ENCODE assay signal across 25 cellular contexts in the genomic region with DNA sequence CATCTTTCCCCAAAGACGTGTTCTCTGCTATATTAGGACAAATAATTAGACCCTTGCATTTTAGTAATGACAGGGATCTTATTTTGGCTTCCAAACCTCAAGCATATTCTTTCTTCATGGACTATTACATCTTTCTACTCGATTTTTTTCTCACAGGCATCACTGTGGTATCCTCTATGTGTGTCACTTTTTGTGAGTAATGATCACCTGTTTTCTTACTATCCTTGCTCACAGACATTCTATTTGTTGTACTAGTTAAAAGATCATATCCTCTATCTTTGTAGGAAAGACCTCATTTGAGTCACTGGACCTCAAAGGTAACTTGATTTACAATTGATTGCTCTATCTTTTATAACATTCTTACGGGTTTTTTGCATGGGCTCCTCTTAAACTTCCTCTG. TPM values are rescaled to one million over a fixed set of nuclear protein-coding genes. Genes with fewer than 3 reads are reported as not detected.
DNase-seq lines count a peak whose midpoint lies in the region; ATAC-seq and TF ChIP-seq lines count a peak whose summit lies in the region.
"Had no signal": no experiment of that assay in that cellular context is flagged by ENCODE, and none has a peak within 500 bp of the region (broad histone marks: within the 10 kb centered on the region; RNA-seq: fewer than 3 reads in every experiment).

No MANE protein-coding gene starts in this region.

- ATAC-seq in WTC11, result no peak

- no peak overlapping the region for H3K27ac Mint-ChIP-seq in WTC11
- H3K27ac Mint-ChIP-seq: CD14-positive monocyte; CD4-positive, alpha-beta memory T cell; CD4-positive, CD25-positive, alpha-beta regulatory T cell; CD8-positive, alpha-beta memory T cell had no signal

- H3K9me3 Mint-ChIP-seq in WTC11, result no peaks in the 10 kb centered on the region
- H3K9me3 Mint-ChIP-seq: CD4-positive, CD25-positive, alpha-beta regulatory T cell had no signal

- CTCF ChIA-PET in WTC11 (lab: Charles Lee), result no interaction called here

- H3K4me1 Mint-ChIP-seq in WTC11, result no peaks in the 10 kb centered on the region
- H3K4me1 Mint-ChIP-seq: CD14-positive monocyte; CD8-positive, alpha-beta memory T cell had no signal

- peaks cover 24% of the 10 kb centered on the region for H3K27me3 Mint-ChIP-seq in WTC11 (ENCODE audit: low read depth)

- no peak overlapping the region for H3K4me3 Mint-ChIP-seq in WTC11
- H3K4me3 Mint-ChIP-seq: CD14-positive monocyte; CD4-positive, alpha-beta memory T cell; CD4-positive, CD25-positive, alpha-beta regulatory T cell; CD8-positive, alpha-beta memory T cell had no signal

- DNase-seq in ELR (ENCODE audit: low read depth) (peak; percentile 10), HT1080 (ENCODE audit: low read depth) (peak; percentile 52), RKO (ENCODE audit: low spot score) (peak; percentile 5), kidney tubule cell (ENCODE audit: low spot score) (peak; percentile 9), WTC11 (ENCODE audit: low spot score) (no peak), NCI-H446 (lab: John Stamatoyannopoulos, UW) (no peak), activated gamma-delta T cell treated with Interleukin-2 at 50 U/mL for 16 hours (no peak)
- DNase-seq: 8988T; ACHN; BE2C; C1 segment of cervical spinal cord; CD4-positive, alpha-beta memory T cell; CD4-positive, CD25-positive, alpha-beta regulatory T cell; CD8-positive, alpha-beta memory T cell; COR-L47; DMS 273 treated with DMSO at 0.1 percent for 48 hours; DMS153; DMS53; DMS79; DND-41; EL; GF-D8 had no signal

- POLR2A ChIA-PET in WTC11 (lab: Charles Lee), result no interaction called here

- no peaks in the 10 kb centered on the region for H3K36me3 Mint-ChIP-seq in WTC11
- H3K36me3 Mint-ChIP-seq: CD14-positive monocyte; CD4-positive, alpha-beta memory T cell; CD4-positive, CD25-positive, alpha-beta regulatory T cell; CD8-positive, alpha-beta memory T cell had no signal

- TF ChIP-seq CTCF in WTC11 (IDR thresholded peaks at IDR 0.05), result no peak

TF ChIP-seq in WTC11, 78 proteins besides CTCF, POLR2A, EP300 and RAD21 (continues in another document):
- TF ChIP-seq SMAD3 (CRISPR knock-in tag; IDR thresholded peaks at IDR 0.05; ENCODE audit: borderline replicate concordance) (no peak), RORB (CRISPR knock-in tag; IDR thresholded peaks at IDR 0.05) (no peak), ZNF281 (CRISPR knock-in tag; IDR thresholded peaks at IDR 0.05) (no peak), E2F5 (CRISPR knock-in tag; IDR thresholded peaks at IDR 0.05) (no peak), OVOL2 (CRISPR knock-in tag; IDR thresholded peaks at IDR 0.05; ENCODE audit: borderline replicate concordance) (no peak), RELA (CRISPR knock-in tag; IDR thresholded peaks at IDR 0.05; ENCODE audit: borderline replicate concordance) (no peak), SMAD4 (CRISPR knock-in tag; IDR thresholded peaks at IDR 0.05) (no peak), NFE2L1 (CRISPR knock-in tag; IDR thresholded peaks at IDR 0.05) (no peak), CBFB (CRISPR knock-in tag; IDR thresholded peaks at IDR 0.05; ENCODE audit: low read depth) (no peak), CREB1 (CRISPR knock-in tag; IDR thresholded peaks at IDR 0.05) (no peak)
- TF ChIP-seq, protein P1, sequence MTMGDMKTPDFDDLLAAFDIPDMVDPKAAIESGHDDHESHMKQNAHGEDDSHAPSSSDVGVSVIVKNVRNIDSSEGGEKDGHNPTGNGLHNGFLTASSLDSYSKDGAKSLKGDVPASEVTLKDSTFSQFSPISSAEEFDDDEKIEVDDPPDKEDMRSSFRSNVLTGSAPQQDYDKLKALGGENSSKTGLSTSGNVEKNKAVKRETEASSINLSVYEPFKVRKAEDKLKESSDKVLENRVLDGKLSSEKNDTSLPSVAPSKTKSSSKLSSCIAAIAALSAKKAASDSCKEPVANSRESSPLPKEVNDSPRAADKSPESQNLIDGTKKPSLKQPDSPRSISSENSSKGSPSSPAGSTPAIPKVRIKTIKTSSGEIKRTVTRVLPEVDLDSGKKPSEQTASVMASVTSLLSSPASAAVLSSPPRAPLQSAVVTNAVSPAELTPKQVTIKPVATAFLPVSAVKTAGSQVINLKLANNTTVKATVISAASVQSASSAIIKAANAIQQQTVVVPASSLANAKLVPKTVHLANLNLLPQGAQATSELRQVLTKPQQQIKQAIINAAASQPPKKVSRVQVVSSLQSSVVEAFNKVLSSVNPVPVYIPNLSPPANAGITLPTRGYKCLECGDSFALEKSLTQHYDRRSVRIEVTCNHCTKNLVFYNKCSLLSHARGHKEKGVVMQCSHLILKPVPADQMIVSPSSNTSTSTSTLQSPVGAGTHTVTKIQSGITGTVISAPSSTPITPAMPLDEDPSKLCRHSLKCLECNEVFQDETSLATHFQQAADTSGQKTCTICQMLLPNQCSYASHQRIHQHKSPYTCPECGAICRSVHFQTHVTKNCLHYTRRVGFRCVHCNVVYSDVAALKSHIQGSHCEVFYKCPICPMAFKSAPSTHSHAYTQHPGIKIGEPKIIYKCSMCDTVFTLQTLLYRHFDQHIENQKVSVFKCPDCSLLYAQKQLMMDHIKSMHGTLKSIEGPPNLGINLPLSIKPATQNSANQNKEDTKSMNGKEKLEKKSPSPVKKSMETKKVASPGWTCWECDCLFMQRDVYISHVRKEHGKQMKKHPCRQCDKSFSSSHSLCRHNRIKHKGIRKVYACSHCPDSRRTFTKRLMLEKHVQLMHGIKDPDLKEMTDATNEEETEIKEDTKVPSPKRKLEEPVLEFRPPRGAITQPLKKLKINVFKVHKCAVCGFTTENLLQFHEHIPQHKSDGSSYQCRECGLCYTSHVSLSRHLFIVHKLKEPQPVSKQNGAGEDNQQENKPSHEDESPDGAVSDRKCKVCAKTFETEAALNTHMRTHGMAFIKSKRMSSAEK (CRISPR knock-in tag; IDR thresholded peaks at IDR 0.05; ENCODE audit: borderline replicate concordance), result no peak
- TF ChIP-seq, protein P2, sequence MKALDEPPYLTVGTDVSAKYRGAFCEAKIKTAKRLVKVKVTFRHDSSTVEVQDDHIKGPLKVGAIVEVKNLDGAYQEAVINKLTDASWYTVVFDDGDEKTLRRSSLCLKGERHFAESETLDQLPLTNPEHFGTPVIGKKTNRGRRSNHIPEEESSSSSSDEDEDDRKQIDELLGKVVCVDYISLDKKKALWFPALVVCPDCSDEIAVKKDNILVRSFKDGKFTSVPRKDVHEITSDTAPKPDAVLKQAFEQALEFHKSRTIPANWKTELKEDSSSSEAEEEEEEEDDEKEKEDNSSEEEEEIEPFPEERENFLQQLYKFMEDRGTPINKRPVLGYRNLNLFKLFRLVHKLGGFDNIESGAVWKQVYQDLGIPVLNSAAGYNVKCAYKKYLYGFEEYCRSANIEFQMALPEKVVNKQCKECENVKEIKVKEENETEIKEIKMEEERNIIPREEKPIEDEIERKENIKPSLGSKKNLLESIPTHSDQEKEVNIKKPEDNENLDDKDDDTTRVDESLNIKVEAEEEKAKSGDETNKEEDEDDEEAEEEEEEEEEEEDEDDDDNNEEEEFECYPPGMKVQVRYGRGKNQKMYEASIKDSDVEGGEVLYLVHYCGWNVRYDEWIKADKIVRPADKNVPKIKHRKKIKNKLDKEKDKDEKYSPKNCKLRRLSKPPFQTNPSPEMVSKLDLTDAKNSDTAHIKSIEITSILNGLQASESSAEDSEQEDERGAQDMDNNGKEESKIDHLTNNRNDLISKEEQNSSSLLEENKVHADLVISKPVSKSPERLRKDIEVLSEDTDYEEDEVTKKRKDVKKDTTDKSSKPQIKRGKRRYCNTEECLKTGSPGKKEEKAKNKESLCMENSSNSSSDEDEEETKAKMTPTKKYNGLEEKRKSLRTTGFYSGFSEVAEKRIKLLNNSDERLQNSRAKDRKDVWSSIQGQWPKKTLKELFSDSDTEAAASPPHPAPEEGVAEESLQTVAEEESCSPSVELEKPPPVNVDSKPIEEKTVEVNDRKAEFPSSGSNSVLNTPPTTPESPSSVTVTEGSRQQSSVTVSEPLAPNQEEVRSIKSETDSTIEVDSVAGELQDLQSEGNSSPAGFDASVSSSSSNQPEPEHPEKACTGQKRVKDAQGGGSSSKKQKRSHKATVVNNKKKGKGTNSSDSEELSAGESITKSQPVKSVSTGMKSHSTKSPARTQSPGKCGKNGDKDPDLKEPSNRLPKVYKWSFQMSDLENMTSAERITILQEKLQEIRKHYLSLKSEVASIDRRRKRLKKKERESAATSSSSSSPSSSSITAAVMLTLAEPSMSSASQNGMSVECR (CRISPR knock-in tag; IDR thresholded peaks at IDR 0.05; ENCODE audit: borderline replicate concordance), result no peak

RNA-seq across cellular contexts. Expression of gene C3orf80, which starts 6.8 kb away (rescaled TPM):
- 1.8 and 1.9 TPM in 2 replicates for total RNA-seq in HT1080 (2014; rRNA removed; shearing (Covaris generic))
- 1.8 and 2.3 TPM in 2 replicates for polyA plus RNA-seq in HT1080 (2015; cell fraction: cytosol; rRNA removed)
- polyA plus RNA-seq in HT1080 (2015; cell fraction: nucleus; rRNA removed), result 1.7 and 2.1 TPM in 2 replicates
- total RNA-seq in WTC11 (2021), result 0.41 to 0.66 TPM (median 0.66 TPM) in 3 replicates
- total RNA-seq: A673; CD4-positive, alpha-beta memory T cell; CD8-positive, alpha-beta memory T cell had no signal
- polyA plus RNA-seq: AG04450; CD14-positive monocyte; CD4-positive, alpha-beta memory T cell; CD4-positive, CD25-positive, alpha-beta regulatory T cell; CD8-positive, alpha-beta memory T cell had no signal

Comparison
In these comparisons a context has a peak if more than half of its experiments do, and no peak if none do; other contexts are left out.
1. DNase-seq: peak in ELR (single experiment), HT1080 (single experiment), RKO (single experiment) and kidney tubule cell (single experiment); none in WTC11 (single experiment), NCI-H446 (0 of 2) and activated gamma-delta T cell treated with Interleukin-2 at 50 U/mL for 16 hours (single experiment).